Comparison of ENCODE assay signal across 7 cellular contexts in the genomic region with DNA sequence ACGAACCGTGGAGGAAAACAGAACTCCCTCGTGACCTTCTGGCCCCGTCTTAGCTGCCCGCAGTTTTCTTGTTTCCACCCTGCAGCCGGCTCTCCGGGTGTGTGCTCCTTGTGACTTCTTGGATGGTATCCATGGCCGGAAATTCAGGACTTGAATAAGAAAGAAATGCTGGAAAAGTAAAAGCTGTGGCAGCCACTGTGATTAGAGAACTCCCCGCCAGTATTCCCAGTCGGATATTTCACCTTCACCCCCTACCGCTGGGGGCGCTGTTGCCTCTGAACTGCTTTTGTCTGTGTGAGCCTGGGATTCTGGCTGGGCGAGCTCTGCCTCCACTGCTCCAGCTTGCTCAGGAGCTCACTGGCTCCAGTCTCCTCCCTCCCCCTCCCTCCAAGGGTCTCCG. TPM values are rescaled to one million over a fixed set of nuclear protein-coding genes. Genes with fewer than 3 reads are reported as not detected.
DNase-seq lines count a peak whose midpoint lies in the region; ATAC-seq and TF ChIP-seq lines count a peak whose summit lies in the region.

No MANE protein-coding gene starts in this region.

- H3K9me3 ChIP-seq in gastroesophageal sphincter: no peaks in the 10 kb centered on the region

- peak; percentile 71 for ATAC-seq in gastroesophageal sphincter
- no peak for ATAC-seq in GM19467 (IDR thresholded peaks at IDR 0.05; ENCODE audit: unreplicated experiment)
- no peak for ATAC-seq in GM18873 (IDR thresholded peaks at IDR 0.05; ENCODE audit: low FRiP score, unreplicated experiment)

- peaks cover 3% of the 10 kb centered on the region for H3K4me1 Mint-ChIP-seq in T-helper 2 cell treated with Interferon-gamma antibody and Interleukin-4, amounts not matched to agents 5 μg/mL and 100 μg/mL, for 36 hours (ENCODE audit: low read depth)

- peak overlapping the region in 2 of 4 donors; percentile 17 to 68 for H3K27ac ChIP-seq in gastroesophageal sphincter

- TF ChIP-seq POLR2A in gastroesophageal sphincter (IDR thresholded peaks at IDR 0.05): no peak

- no peak for TF ChIP-seq CTCF in gastroesophageal sphincter (IDR thresholded peaks at IDR 0.05)

- no peak overlapping the region for H3K4me3 Mint-ChIP-seq in T-helper 2 cell treated with Interferon-gamma antibody and Interleukin-4, amounts not matched to agents 5 μg/mL and 100 μg/mL, for 36 hours

- H3K4me1 ChIP-seq in gastroesophageal sphincter: peaks cover 0 to 18% (median 0%) of the 10 kb centered on the region in 3 donors

- peaks cover 39% of the 10 kb centered on the region for H3K27me3 Mint-ChIP-seq in T-helper 2 cell treated with Interferon-gamma antibody and Interleukin-4, amounts not matched to agents 5 μg/mL and 100 μg/mL, for 36 hours (ENCODE audit: low read depth)

- H3K4me3 ChIP-seq in gastroesophageal sphincter: peak overlapping the region in 1 of 2 donors; percentile 15

- WGBS in gastroesophageal sphincter (ENCODE audit: low coverage in 1 of 2), 2 donors: 41 to 51% methylated on average over 12 to 13 of the region's 14 CpGs

- DNase-seq in H4 (ENCODE audit: low spot score) (peak; percentile 45), SW480 (ENCODE audit: low spot score) (peak; percentile 16), renal cortical epithelial cell (ENCODE audit: low read depth) (peak; percentile 77)
- no peak for DNase-seq in T-helper 2 cell treated with Interferon-gamma antibody and Interleukin-4, amounts not matched to agents 5 μg/mL and 100 μg/mL, for 36 hours (ENCODE audit: low spot score)

- no peak for TF ChIP-seq EP300 in gastroesophageal sphincter (IDR thresholded peaks at IDR 0.05)

- no peaks in the 10 kb centered on the region for H3K27me3 ChIP-seq in gastroesophageal sphincter

- H3K36me3 Mint-ChIP-seq in T-helper 2 cell treated with Interferon-gamma antibody and Interleukin-4, amounts not matched to agents 5 μg/mL and 100 μg/mL, for 36 hours (ENCODE audit: low read depth): no peaks in the 10 kb centered on the region

- peaks cover 0 to 30% of the 10 kb centered on the region in 2 donors for H3K36me3 ChIP-seq in gastroesophageal sphincter

- H3K27ac Mint-ChIP-seq in T-helper 2 cell treated with Interferon-gamma antibody and Interleukin-4, amounts not matched to agents 5 μg/mL and 100 μg/mL, for 36 hours: no peak overlapping the region

- H3K9me3 Mint-ChIP-seq in T-helper 2 cell treated with Interferon-gamma antibody and Interleukin-4, amounts not matched to agents 5 μg/mL and 100 μg/mL, for 36 hours: no peaks in the 10 kb centered on the region

RNA-seq across cellular contexts. Expression of gene CYP4V2, which starts 41.5 kb away (rescaled TPM):
- 13.6 and 22.0 TPM in 2 replicates for total RNA-seq in H4 (2014; rRNA removed; shearing (Covaris generic))
- total RNA-seq in gastroesophageal sphincter (10 to 100 TPM; 25.6 to 44.7 (median 32.5) TPM), renal cortical epithelial cell (21.4 and 78.5 TPM in 2 replicates)

RNA-seq across cellular contexts. Expression of gene FAM149A, which starts 45.4 kb away (rescaled TPM):
- total RNA-seq in H4 (2014; rRNA removed; shearing (Covaris generic)): 1.4 and 2.2 TPM in 2 replicates
- total RNA-seq in gastroesophageal sphincter (10 to 100 TPM; 24.9 to 39.8 (median 32.7) TPM), renal cortical epithelial cell (21.2 and 31.9 TPM in 2 replicates)
